ENCODE assay signal across 2 cellular contexts in the genomic region with DNA sequence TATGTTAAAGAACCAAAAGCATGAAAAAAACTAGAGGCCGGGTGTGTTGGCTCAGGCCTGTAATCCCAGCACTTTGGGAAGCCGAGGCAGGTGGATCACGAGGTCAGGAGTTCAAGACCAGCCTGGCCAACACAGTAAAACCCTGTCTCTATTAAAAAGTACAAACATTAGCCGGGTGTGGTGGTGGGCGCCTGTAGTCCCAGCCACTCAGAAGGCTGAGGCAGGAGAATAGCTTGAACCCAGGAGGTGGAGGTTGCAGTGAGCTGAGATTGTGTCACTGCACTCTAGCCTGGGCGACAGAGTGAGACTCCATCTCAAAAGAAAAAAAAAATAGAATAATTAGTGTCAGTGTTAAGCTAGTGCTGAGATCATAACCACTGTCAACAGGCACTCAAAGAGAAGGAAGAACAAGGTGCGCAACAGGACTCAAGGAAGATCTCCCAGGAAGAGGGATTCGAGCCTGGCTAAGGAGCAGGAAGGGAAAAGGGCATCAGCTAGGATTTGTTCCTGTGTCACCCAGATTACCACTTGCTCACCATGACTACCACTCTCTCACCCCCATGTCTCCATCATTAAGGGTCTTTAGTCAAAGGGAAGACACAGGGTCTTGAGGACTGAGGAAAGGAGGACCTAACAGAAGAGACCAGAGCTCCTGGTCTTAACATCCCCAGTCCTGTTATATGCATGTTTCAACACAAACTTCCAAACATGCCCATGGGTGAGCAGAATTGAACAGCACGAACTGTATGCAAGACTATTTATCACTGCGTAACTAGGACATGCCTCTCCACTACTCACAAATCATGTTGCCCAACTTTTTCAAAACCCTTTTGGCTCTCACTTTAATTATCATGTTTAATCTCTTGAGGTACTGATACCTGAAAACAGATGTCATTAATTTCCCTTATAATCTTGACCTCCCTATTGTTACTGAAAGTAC.
A peak's percentile ranks its signal among the peaks of the same experiment; 100 is the strongest.
TF ChIP-seq lines count a peak whose summit lies in the region.

No MANE protein-coding gene starts in this region.

TF ChIP-seq in A549, 52 proteins besides CTCF, POLR2A, EP300 and RAD21 (continued from another document):
- TF ChIP-seq, protein P1, sequence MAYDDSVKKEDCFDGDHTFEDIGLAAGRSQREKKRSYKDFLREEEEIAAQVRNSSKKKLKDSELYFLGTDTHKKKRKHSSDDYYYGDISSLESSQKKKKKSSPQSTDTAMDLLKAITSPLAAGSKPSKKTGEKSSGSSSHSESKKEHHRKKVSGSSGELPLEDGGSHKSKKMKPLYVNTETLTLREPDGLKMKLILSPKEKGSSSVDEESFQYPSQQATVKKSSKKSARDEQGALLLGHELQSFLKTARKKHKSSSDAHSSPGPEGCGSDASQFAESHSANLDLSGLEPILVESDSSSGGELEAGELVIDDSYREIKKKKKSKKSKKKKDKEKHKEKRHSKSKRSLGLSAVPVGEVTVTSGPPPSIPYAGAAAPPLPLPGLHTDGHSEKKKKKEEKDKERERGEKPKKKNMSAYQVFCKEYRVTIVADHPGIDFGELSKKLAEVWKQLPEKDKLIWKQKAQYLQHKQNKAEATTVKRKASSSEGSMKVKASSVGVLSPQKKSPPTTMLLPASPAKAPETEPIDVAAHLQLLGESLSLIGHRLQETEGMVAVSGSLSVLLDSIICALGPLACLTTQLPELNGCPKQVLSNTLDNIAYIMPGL (CRISPR knock-in tag; IDR thresholded peaks at IDR 0.05; ENCODE audit: borderline replicate concordance), result no peak
- TF ChIP-seq CBX8 (IDR thresholded peaks at IDR 0.05) (no peak), EHF (CRISPR knock-in tag; IDR thresholded peaks at IDR 0.05) (0 out of 2 replicates have a peak, but pooled peaks have one; percentile 33), HOXA7 (CRISPR knock-in tag; IDR thresholded peaks at IDR 0.05) (0 out of 2 replicates have a peak, but pooled peaks have one; percentile 50)
- TF ChIP-seq, protein P2, sequence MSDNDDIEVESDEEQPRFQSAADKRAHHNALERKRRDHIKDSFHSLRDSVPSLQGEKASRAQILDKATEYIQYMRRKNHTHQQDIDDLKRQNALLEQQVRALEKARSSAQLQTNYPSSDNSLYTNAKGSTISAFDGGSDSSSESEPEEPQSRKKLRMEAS (IDR thresholded peaks at IDR 0.05), result no peak
- TF ChIP-seq, protein P3, sequence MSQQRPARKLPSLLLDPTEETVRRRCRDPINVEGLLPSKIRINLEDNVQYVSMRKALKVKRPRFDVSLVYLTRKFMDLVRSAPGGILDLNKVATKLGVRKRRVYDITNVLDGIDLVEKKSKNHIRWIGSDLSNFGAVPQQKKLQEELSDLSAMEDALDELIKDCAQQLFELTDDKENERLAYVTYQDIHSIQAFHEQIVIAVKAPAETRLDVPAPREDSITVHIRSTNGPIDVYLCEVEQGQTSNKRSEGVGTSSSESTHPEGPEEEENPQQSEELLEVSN (IDR thresholded peaks at IDR 0.05; ENCODE audit: borderline replicate concordance, low read depth), result no peak
- TF ChIP-seq, protein P4, sequence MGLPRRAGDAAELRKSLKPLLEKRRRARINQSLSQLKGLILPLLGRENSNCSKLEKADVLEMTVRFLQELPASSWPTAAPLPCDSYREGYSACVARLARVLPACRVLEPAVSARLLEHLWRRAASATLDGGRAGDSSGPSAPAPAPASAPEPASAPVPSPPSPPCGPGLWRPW (IDR thresholded peaks at IDR 0.05), result no peak
TF ChIP-seq in A549: peak in this region for 2.

TF ChIP-seq in GM23338, 12 proteins besides CTCF, POLR2A, EP300 and RAD21 (continued from another document):
- TF ChIP-seq, protein P5, sequence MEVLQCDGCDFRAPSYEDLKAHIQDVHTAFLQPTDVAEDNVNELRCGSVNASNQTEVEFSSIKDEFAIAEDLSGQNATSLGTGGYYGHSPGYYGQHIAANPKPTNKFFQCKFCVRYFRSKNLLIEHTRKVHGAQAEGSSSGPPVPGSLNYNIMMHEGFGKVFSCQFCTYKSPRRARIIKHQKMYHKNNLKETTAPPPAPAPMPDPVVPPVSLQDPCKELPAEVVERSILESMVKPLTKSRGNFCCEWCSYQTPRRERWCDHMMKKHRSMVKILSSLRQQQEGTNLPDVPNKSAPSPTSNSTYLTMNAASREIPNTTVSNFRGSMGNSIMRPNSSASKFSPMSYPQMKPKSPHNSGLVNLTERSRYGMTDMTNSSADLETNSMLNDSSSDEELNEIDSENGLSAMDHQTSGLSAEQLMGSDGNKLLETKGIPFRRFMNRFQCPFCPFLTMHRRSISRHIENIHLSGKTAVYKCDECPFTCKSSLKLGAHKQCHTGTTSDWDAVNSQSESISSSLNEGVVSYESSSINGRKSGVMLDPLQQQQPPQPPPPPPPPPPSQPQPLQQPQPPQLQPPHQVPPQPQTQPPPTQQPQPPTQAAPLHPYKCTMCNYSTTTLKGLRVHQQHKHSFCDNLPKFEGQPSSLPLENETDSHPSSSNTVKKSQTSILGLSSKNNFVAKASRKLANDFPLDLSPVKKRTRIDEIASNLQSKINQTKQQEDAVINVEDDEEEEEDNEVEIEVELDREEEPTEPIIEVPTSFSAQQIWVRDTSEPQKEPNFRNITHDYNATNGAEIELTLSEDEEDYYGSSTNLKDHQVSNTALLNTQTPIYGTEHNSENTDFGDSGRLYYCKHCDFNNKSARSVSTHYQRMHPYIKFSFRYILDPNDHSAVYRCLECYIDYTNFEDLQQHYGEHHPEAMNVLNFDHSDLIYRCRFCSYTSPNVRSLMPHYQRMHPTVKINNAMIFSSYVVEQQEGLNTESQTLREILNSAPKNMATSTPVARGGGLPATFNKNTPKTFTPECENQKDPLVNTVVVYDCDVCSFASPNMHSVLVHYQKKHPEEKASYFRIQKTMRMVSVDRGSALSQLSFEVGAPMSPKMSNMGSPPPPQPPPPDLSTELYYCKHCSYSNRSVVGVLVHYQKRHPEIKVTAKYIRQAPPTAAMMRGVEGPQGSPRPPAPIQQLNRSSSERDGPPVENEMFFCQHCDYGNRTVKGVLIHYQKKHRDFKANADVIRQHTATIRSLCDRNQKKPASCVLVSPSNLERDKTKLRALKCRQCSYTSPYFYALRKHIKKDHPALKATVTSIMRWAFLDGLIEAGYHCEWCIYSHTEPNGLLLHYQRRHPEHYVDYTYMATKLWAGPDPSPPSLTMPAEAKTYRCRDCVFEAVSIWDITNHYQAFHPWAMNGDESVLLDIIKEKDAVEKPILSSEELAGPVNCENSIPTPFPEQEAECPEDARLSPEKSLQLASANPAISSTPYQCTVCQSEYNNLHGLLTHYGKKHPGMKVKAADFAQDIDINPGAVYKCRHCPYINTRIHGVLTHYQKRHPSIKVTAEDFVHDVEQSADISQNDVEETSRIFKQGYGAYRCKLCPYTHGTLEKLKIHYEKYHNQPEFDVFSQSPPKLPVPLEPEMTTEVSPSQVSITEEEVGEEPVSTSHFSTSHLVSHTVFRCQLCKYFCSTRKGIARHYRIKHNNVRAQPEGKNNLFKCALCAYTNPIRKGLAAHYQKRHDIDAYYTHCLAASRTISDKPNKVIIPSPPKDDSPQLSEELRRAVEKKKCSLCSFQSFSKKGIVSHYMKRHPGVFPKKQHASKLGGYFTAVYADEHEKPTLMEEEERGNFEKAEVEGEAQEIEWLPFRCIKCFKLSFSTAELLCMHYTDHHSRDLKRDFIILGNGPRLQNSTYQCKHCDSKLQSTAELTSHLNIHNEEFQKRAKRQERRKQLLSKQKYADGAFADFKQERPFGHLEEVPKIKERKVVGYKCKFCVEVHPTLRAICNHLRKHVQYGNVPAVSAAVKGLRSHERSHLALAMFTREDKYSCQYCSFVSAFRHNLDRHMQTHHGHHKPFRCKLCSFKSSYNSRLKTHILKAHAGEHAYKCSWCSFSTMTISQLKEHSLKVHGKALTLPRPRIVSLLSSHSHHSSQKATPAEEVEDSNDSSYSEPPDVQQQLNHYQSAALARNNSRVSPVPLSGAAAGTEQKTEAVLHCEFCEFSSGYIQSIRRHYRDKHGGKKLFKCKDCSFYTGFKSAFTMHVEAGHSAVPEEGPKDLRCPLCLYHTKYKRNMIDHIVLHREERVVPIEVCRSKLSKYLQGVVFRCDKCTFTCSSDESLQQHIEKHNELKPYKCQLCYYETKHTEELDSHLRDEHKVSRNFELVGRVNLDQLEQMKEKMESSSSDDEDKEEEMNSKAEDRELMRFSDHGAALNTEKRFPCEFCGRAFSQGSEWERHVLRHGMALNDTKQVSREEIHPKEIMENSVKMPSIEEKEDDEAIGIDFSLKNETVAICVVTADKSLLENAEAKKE (CRISPR knock-in tag; IDR thresholded peaks at IDR 0.05), result no peak
- TF ChIP-seq, protein P6, sequence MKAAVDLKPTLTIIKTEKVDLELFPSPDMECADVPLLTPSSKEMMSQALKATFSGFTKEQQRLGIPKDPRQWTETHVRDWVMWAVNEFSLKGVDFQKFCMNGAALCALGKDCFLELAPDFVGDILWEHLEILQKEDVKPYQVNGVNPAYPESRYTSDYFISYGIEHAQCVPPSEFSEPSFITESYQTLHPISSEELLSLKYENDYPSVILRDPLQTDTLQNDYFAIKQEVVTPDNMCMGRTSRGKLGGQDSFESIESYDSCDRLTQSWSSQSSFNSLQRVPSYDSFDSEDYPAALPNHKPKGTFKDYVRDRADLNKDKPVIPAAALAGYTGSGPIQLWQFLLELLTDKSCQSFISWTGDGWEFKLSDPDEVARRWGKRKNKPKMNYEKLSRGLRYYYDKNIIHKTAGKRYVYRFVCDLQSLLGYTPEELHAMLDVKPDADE (IDR thresholded peaks at IDR 0.05), result no peak
- TF ChIP-seq STAT1 (IDR thresholded peaks at IDR 0.05; ENCODE audit: unreplicated experiment), result no peak
- no peak for TF ChIP-seq JUNB (IDR thresholded peaks at IDR 0.05; ENCODE audit: unreplicated experiment)
- TF ChIP-seq, protein P7, sequence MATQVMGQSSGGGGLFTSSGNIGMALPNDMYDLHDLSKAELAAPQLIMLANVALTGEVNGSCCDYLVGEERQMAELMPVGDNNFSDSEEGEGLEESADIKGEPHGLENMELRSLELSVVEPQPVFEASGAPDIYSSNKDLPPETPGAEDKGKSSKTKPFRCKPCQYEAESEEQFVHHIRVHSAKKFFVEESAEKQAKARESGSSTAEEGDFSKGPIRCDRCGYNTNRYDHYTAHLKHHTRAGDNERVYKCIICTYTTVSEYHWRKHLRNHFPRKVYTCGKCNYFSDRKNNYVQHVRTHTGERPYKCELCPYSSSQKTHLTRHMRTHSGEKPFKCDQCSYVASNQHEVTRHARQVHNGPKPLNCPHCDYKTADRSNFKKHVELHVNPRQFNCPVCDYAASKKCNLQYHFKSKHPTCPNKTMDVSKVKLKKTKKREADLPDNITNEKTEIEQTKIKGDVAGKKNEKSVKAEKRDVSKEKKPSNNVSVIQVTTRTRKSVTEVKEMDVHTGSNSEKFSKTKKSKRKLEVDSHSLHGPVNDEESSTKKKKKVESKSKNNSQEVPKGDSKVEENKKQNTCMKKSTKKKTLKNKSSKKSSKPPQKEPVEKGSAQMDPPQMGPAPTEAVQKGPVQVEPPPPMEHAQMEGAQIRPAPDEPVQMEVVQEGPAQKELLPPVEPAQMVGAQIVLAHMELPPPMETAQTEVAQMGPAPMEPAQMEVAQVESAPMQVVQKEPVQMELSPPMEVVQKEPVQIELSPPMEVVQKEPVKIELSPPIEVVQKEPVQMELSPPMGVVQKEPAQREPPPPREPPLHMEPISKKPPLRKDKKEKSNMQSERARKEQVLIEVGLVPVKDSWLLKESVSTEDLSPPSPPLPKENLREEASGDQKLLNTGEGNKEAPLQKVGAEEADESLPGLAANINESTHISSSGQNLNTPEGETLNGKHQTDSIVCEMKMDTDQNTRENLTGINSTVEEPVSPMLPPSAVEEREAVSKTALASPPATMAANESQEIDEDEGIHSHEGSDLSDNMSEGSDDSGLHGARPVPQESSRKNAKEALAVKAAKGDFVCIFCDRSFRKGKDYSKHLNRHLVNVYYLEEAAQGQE (IDR thresholded peaks at IDR 0.05; ENCODE audit: unreplicated experiment), result no peak
- TF ChIP-seq ZNF331 (CRISPR knock-in tag; IDR thresholded peaks at IDR 0.05; ENCODE audit: low read depth), result no peak
- TF ChIP-seq EZH2phosphoT487 (IDR thresholded peaks at IDR 0.05; ENCODE audit: unreplicated experiment), result no peak
- no peak for TF ChIP-seq CREB1 (CRISPR knock-in tag; IDR thresholded peaks at IDR 0.05; ENCODE audit: low read depth)
- TF ChIP-seq POLR2AphosphoS5 (IDR thresholded peaks at IDR 0.05; ENCODE audit: low read depth), result no peak
- TF ChIP-seq EZH2 (IDR thresholded peaks at IDR 0.05; ENCODE audit: low read depth, unreplicated experiment), result no peak
- no peak for TF ChIP-seq NANOG (IDR thresholded peaks at IDR 0.05; ENCODE audit: borderline replicate concordance)
